ENCODE assay signal across 7 cellular contexts in genomic region chr15:65778701-65779100, GRCh38. TPM values are rescaled to one million over a fixed set of nuclear protein-coding genes. Genes with fewer than 3 reads are reported as not detected.
DNase-seq lines count a peak whose midpoint lies in the region; ATAC-seq and TF ChIP-seq lines count a peak whose summit lies in the region.
"Not testable (repeated sequence)": the region's sequence is repeated elsewhere in the genome, so short reads cannot be mapped to it uniquely, and the experiment has no call there.

No MANE protein-coding gene starts in this region.

- not testable (repeated sequence) for DNase-seq in CD4-positive, alpha-beta T cell; activated B cell treated with CpG ODN at 0.5 μM for 24 hours; activated T-cell treated with anti-CD3 and anti-CD28 coated beads, Interleukin-2, amount 50 U/mL, for 24 hours; activated naive CD8-positive, alpha-beta T cell treated with anti-CD3 and anti-CD28 coated beads for 36 hours; natural killer cell
- peak; percentile 40 to 52 for DNase-seq in erythroblast (lab: John Stamatoyannopoulos, UW)

- not testable (repeated sequence) for H3K9me2 ChIP-seq in Loucy (replicated peaks; ENCODE audit: low read depth, low read length)

- H3K27me3 ChIP-seq in CD4-positive, alpha-beta T cell (ENCODE audit: control insufficient read depth, insufficient read depth, low read length); Loucy (ENCODE audit: insufficient read depth, low read length, poor library complexity, severe bottlenecking): not testable (repeated sequence)

- H3K4me1 Mint-ChIP-seq in CD4-positive, alpha-beta T cell (ENCODE audit: low read depth) = peaks cover 29% of the 10 kb centered on the region
- H3K4me1 Mint-ChIP-seq in activated B cell treated with CpG ODN at 0.5 μM for 24 hours = peaks cover 53% of the 10 kb centered on the region
- H3K4me1 Mint-ChIP-seq in activated T-cell treated with anti-CD3 and anti-CD28 coated beads, Interleukin-2, amount 50 U/mL, for 24 hours (ENCODE audit: low read depth) = peaks cover 34% of the 10 kb centered on the region
- H3K4me1 Mint-ChIP-seq in activated naive CD8-positive, alpha-beta T cell treated with anti-CD3 and anti-CD28 coated beads for 36 hours = peaks cover 27% of the 10 kb centered on the region
- H3K4me1 Mint-ChIP-seq in natural killer cell = peaks cover 34 to 35% of the 10 kb centered on the region in 2 donors

- TF ChIP-seq POLR2A in erythroblast (IDR thresholded peaks at IDR 0.05; ENCODE audit: low read length) = not testable (repeated sequence)

- H3K79me2 ChIP-seq in Loucy (ENCODE audit: insufficient read depth, low read length) = peaks cover 15% of the 10 kb centered on the region

- not testable (repeated sequence) for H2AFZ ChIP-seq in Loucy (ENCODE audit: low read length)

- H3K27ac Mint-ChIP-seq in CD4-positive, alpha-beta T cell = peak overlapping the region; percentile 76
- H3K27ac Mint-ChIP-seq in activated B cell treated with CpG ODN at 0.5 μM for 24 hours = peak overlapping the region; percentile 78
- H3K27ac Mint-ChIP-seq in activated T-cell treated with anti-CD3 and anti-CD28 coated beads, Interleukin-2, amount 50 U/mL, for 24 hours = peak overlapping the region; percentile 73
- peak overlapping the region; percentile 49 for H3K27ac Mint-ChIP-seq in activated naive CD8-positive, alpha-beta T cell treated with anti-CD3 and anti-CD28 coated beads for 36 hours
- H3K27ac Mint-ChIP-seq in natural killer cell = peak overlapping the region; percentile 77 to 85

- H3K4me3 Mint-ChIP-seq in CD4-positive, alpha-beta T cell; activated naive CD8-positive, alpha-beta T cell treated with anti-CD3 and anti-CD28 coated beads for 36 hours: not testable (repeated sequence)
- H3K4me3 Mint-ChIP-seq in activated B cell treated with CpG ODN at 0.5 μM for 24 hours = peak overlapping the region; percentile 55
- peak overlapping the region; percentile 11 for H3K4me3 Mint-ChIP-seq in activated T-cell treated with anti-CD3 and anti-CD28 coated beads, Interleukin-2, amount 50 U/mL, for 24 hours
- H3K4me3 Mint-ChIP-seq in natural killer cell = peak overlapping the region; percentile 77

- H3F3A ChIP-seq in Loucy (ENCODE audit: low read depth) = not testable (repeated sequence)

- H3K36me3 ChIP-seq in Loucy (ENCODE audit: insufficient read depth, low read length) = not testable (repeated sequence)

- H3K4me3 ChIP-seq in Loucy (ENCODE audit: low read length, poor library complexity, severe bottlenecking) = not testable (repeated sequence)

- POLR2A ChIA-PET in CD4-positive, alpha-beta T cell (lab: Charles Lee) = interaction anchor here (0.7 to 2.9 kb wide), 4 partner anchors 12 to 74 kb away, joined by 3 to 12 read pairs (median 8); partner anchors contain the start of gene DENND4A
- POLR2A ChIA-PET in activated B cell treated with CpG ODN at 0.5 μM for 24 hours (lab: Charles Lee) = interaction anchor here (0.6 to 5.2 kb wide), 6 partner anchors 12 to 143 kb away, joined by 3 to 65 read pairs (median 5); partner anchors contain the start of genes DENND4A and RAB11A

- H3K4me1 ChIP-seq in Loucy (ENCODE audit: insufficient read depth, low read length, poor library complexity, severe bottlenecking) = peaks cover 16% of the 10 kb centered on the region

- not testable (repeated sequence) for H3K9me3 Mint-ChIP-seq in CD4-positive, alpha-beta T cell; activated B cell treated with CpG ODN at 0.5 μM for 24 hours; activated T-cell treated with anti-CD3 and anti-CD28 coated beads, Interleukin-2, amount 50 U/mL, for 24 hours; activated naive CD8-positive, alpha-beta T cell treated with anti-CD3 and anti-CD28 coated beads for 36 hours; natural killer cell

- intact Hi-C loops in CD4-positive, alpha-beta T cell (cut with DNase I, micrococcal nuclease) = loop anchor here in 1 of 2 experiments (2.0 kb wide), 1 partner anchor 14 kb away; the partner anchor contains the start of gene DENND4A
- intact Hi-C loops in activated B cell treated with CpG ODN at 0.5 μM for 24 hours (cut with micrococcal nuclease) = not testable (repeated sequence)
- intact Hi-C loops in natural killer cell (cut with micrococcal nuclease) = loop anchor here (5.0 kb wide), 1 partner anchor 54 kb away; no protein-coding TSS in a partner anchor

- H3K27ac ChIP-seq in CD4-positive, alpha-beta T cell (ENCODE audit: low read depth, low read length) = not testable (repeated sequence)

- H3K4me2 ChIP-seq in Loucy (ENCODE audit: low read depth, low read length, poor library complexity, severe bottlenecking) = peak overlapping the region; percentile 42

- H3K9me3 ChIP-seq in CD4-positive, alpha-beta T cell (ENCODE audit: control insufficient read depth, low read length); Loucy (ENCODE audit: insufficient read depth, low read depth, low read length): not testable (repeated sequence)

- not testable (repeated sequence) for H3K27me3 Mint-ChIP-seq in CD4-positive, alpha-beta T cell; activated B cell treated with CpG ODN at 0.5 μM for 24 hours; activated T-cell treated with anti-CD3 and anti-CD28 coated beads, Interleukin-2, amount 50 U/mL, for 24 hours; activated naive CD8-positive, alpha-beta T cell treated with anti-CD3 and anti-CD28 coated beads for 36 hours; natural killer cell (ENCODE audit: low read depth in 2 of 2)

- TF ChIP-seq CTCF in CD4-positive, alpha-beta T cell (IDR thresholded peaks at IDR 0.05); Loucy (conservative IDR thresholded peaks at IDR 0.05; ENCODE audit: low read length); activated B cell treated with CpG ODN at 0.5 μM for 24 hours (IDR thresholded peaks at IDR 0.05); natural killer cell (IDR thresholded peaks at IDR 0.05): not testable (repeated sequence)

- ATAC-seq in CD4-positive, alpha-beta T cell (ENCODE audit: poor library complexity) = peak; percentile 46
- not testable (repeated sequence) for ATAC-seq in activated B cell treated with CpG ODN at 0.5 μM for 24 hours (ENCODE audit: low read depth)
- peak; percentile 26 to 44 (median 36) for ATAC-seq in natural killer cell

- CTCF ChIA-PET in CD4-positive, alpha-beta T cell (lab: Charles Lee) = interaction anchor here (0.7 to 0.9 kb wide), 2 partner anchors 46 to 84 kb away, joined by 3 read pairs; no protein-coding TSS in a partner anchor
- CTCF ChIA-PET in activated B cell treated with CpG ODN at 0.5 μM for 24 hours (lab: Charles Lee) = interaction anchor here (1.3 kb wide), 1 partner anchor 50 kb away, joined by 6 read pairs; no protein-coding TSS in a partner anchor

- H3K9ac ChIP-seq in Loucy (ENCODE audit: low read depth, low read length, poor library complexity, severe bottlenecking) = not testable (repeated sequence)

- peaks cover 27% of the 10 kb centered on the region for H3K36me3 Mint-ChIP-seq in CD4-positive, alpha-beta T cell (ENCODE audit: low read depth)
- peaks cover 18% of the 10 kb centered on the region for H3K36me3 Mint-ChIP-seq in activated B cell treated with CpG ODN at 0.5 μM for 24 hours (ENCODE audit: low read depth)
- H3K36me3 Mint-ChIP-seq in activated T-cell treated with anti-CD3 and anti-CD28 coated beads, Interleukin-2, amount 50 U/mL, for 24 hours (ENCODE audit: low read depth) = peaks cover 18% of the 10 kb centered on the region
- peaks cover 26% of the 10 kb centered on the region for H3K36me3 Mint-ChIP-seq in activated naive CD8-positive, alpha-beta T cell treated with anti-CD3 and anti-CD28 coated beads for 36 hours
- not testable (repeated sequence) for H3K36me3 Mint-ChIP-seq in natural killer cell

- H4K20me1 ChIP-seq in Loucy (ENCODE audit: insufficient read depth, low read length, poor library complexity, severe bottlenecking) = not testable (repeated sequence)

RNA-seq across cellular contexts. Expression of gene DENND4A, which starts 13.4 kb away (rescaled TPM):
- 10 to 100 TPM; 64.1 to 69.6 TPM for total RNA-seq in CD4-positive, alpha-beta T cell
- total RNA-seq in activated B cell treated with CpG ODN at 0.5 μM for 24 hours (135 and 166 TPM in 2 replicates), natural killer cell (10 to 100 TPM; 65.8 to 84.6 (median 66.1) TPM)
- total RNA-seq in activated naive CD8-positive, alpha-beta T cell treated with anti-CD3 and anti-CD28 coated beads for 36 hours = 10 to 100 TPM; 47.6 to 52.2 TPM
